1 cellular context compared by ENCODE assay signal in genomic region chr4:473575-474457, GRCh38.
TF ChIP-seq lines count a peak whose summit lies in the region.

No MANE protein-coding gene starts in this region.

TF ChIP-seq in GM12878, 131 proteins besides CTCF, POLR2A, EP300 and RAD21 (continued from another document):
- peak; percentile 91 for TF ChIP-seq CEBPZ (IDR thresholded peaks at IDR 0.05; ENCODE audit: low read depth, low read length)
- peak; percentile 98 for TF ChIP-seq SP1 (IDR thresholded peaks at IDR 0.05; ENCODE audit: low read depth, low read length)
- TF ChIP-seq POLR2AphosphoS2 (IDR thresholded peaks at IDR 0.05; ENCODE audit: low read depth, low read length), result peak; percentile 74
- TF ChIP-seq ZBTB11 (CRISPR knock-in tag; IDR thresholded peaks at IDR 0.05), result no peak
- TF ChIP-seq PAX5 (IDR thresholded peaks at IDR 0.05; ENCODE audit: borderline replicate concordance, low read depth, low read length), result no peak
- no peak for TF ChIP-seq SREBF2 (IDR thresholded peaks at IDR 0.05; ENCODE audit: low read length)
- TF ChIP-seq ZNF384 (IDR thresholded peaks at IDR 0.05; ENCODE audit: borderline replicate concordance, low read depth, low read length), result no peak
